In the genomic region with DNA sequence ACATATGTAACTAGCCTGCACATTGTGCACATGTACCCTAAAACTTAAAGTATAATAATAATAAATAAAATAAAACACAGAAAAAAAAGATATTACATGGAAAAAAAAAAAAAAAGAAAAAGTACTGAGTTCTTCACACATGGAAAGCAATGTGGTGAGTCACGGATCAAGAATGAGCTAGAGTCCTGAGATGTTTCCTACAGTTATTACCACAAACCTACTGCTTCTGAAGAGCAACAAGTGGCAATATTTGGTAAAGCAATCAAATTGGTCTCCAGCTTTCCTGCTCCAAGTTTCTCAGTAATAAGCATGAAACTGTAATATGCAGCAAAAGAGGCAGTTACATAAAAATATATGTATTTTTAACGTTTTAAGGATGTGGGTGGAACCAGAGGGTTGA, we compare ENCODE assay signal across 18 cellular contexts.
A peak's percentile ranks its signal among the peaks of the same experiment; 100 is the strongest.
DNase-seq lines count a peak whose midpoint lies in the region; ATAC-seq and TF ChIP-seq lines count a peak whose summit lies in the region.
"Had no signal": no experiment of that assay in that cellular context is flagged by ENCODE, and none has a peak within 500 bp of the region (broad histone marks: within the 10 kb centered on the region; RNA-seq: fewer than 3 reads in every experiment).

No MANE protein-coding gene starts in this region.

- H3K27me3 Mint-ChIP-seq in HFFc6 (ENCODE audit: insufficient read depth) = peaks cover 4% of the 10 kb centered on the region; the same call in 1 of the 2 replicates
- peaks cover 14% of the 10 kb centered on the region for H3K27me3 Mint-ChIP-seq in progenitor cell of endocrine pancreas
- H3K27me3 Mint-ChIP-seq: activated CD4-positive, alpha-beta T cell treated with anti-CD3 and anti-CD28 coated beads, Interleukin-2, amount 10 ng/mL, durations not matched to agents 24 days and 14 days had no signal

- H3K4me1 Mint-ChIP-seq in HFFc6 (ENCODE audit: low read depth) (peaks cover 9% of the 10 kb centered on the region), progenitor cell of endocrine pancreas (ENCODE audit: low read depth) (no peaks in the 10 kb centered on the region)
- H3K4me1 Mint-ChIP-seq: activated CD4-positive, alpha-beta T cell treated with anti-CD3 and anti-CD28 coated beads, Interleukin-2, amount 10 ng/mL, durations not matched to agents 24 days and 14 days had no signal

- no peak overlapping the region for H3K27ac Mint-ChIP-seq in HFFc6
- no peak overlapping the region for H3K27ac Mint-ChIP-seq in progenitor cell of endocrine pancreas
- H3K27ac Mint-ChIP-seq: activated CD4-positive, alpha-beta T cell treated with anti-CD3 and anti-CD28 coated beads, Interleukin-2, amount 10 ng/mL, durations not matched to agents 24 days and 14 days; activated T-cell treated with anti-CD3 and anti-CD28 coated beads, Interleukin-2, amount 50 U/mL, for 72 hours; T-helper 1 cell treated with Interleukin-12 subunit alpha and Interleukin-12 subunit beta and Interleukin-4 antibody, amounts not matched to agents 30 μg/mL and 1 μg/mL, for 36 hours had no signal

- H3K4me3 Mint-ChIP-seq in HFFc6 = no peak overlapping the region
- no peak overlapping the region for H3K4me3 Mint-ChIP-seq in progenitor cell of endocrine pancreas (ENCODE audit: low read depth)
- H3K4me3 Mint-ChIP-seq: activated CD4-positive, alpha-beta T cell treated with anti-CD3 and anti-CD28 coated beads, Interleukin-2, amount 10 ng/mL, durations not matched to agents 24 days and 14 days; activated T-cell treated with anti-CD3 and anti-CD28 coated beads, Interleukin-2, amount 50 U/mL, for 72 hours; T-helper 1 cell treated with Interleukin-12 subunit alpha and Interleukin-12 subunit beta and Interleukin-4 antibody, amounts not matched to agents 30 μg/mL and 1 μg/mL, for 36 hours had no signal

- ATAC-seq in foreskin keratinocyte = peak; percentile 29
- ATAC-seq in heart right ventricle = no peak
- ATAC-seq in right lobe of liver = no peak
- ATAC-seq: activated T-cell treated with anti-CD3 and anti-CD28 coated beads, Interleukin-2, amount 50 U/mL, for 72 hours; gastrocnemius medialis; HCT116; Panc1 had no signal

- intact Hi-C loops in heart right ventricle (cut with DNase I) (no loop called here), right lobe of liver (cut with DNase I) (no loop called here)

- TF ChIP-seq CTCF in HFFc6 (IDR thresholded peaks at IDR 0.05) (peak; percentile 40), astrocyte of the cerebellum (IDR thresholded peaks at IDR 0.05; ENCODE audit: low read depth, low read length, missing control alignments) (peak; percentile 14), foreskin keratinocyte (conservative IDR thresholded peaks at IDR 0.05) (no peak), progenitor cell of endocrine pancreas (IDR thresholded peaks at IDR 0.05; ENCODE audit: unreplicated experiment) (no peak), heart right ventricle (IDR thresholded peaks at IDR 0.05) (no peak), right lobe of liver (IDR thresholded peaks at IDR 0.05) (no peak)

- no peak overlapping the region for H3K27ac ChIP-seq in foreskin keratinocyte
- no peak overlapping the region for H3K27ac ChIP-seq in heart right ventricle
- no peak overlapping the region for H3K27ac ChIP-seq in right lobe of liver
- H3K27ac ChIP-seq: gastrocnemius medialis, ovary had no signal

- DNase-seq in AG08395 (ENCODE audit: low spot score) = peak; percentile 90
- DNase-seq in HFFc6 = peak; percentile 88
- DNase-seq in astrocyte of the cerebellum (ENCODE audit: low read depth) = peak; percentile 86
- peak in 1 of 2 donors; percentile 37 for DNase-seq in foreskin keratinocyte
- DNase-seq in progenitor cell of endocrine pancreas (ENCODE audit: low spot score, unreplicated experiment) = no peak
- no peak for DNase-seq in heart right ventricle
- DNase-seq in stimulated activated naive CD4-positive, alpha-beta T cell treated with Interleukin-2 at 50 U/mL for 16 hours (lab: John Stamatoyannopoulos, UW) = no peak
- DNase-seq in right lobe of liver = no peak
- DNase-seq: activated CD4-positive, alpha-beta T cell treated with anti-CD3 and anti-CD28 coated beads, Interleukin-2, amount 10 ng/mL, durations not matched to agents 24 days and 14 days; activated T-cell treated with anti-CD3 and anti-CD28 coated beads, Interleukin-2, amount 50 U/mL, for 72 hours; gastrocnemius medialis; NCI-H187; NCI-H526; ovary; stimulated activated CD4-positive, alpha-beta T cell treated with anti-CD3 and anti-CD28 coated beads, Interleukin-12 subunit alpha, Interleukin-12 subunit beta, amount 100 ng/mL, for 4 hours had no signal

- H3K4me1 ChIP-seq in foreskin keratinocyte (no peaks in the 10 kb centered on the region), heart right ventricle (no peaks in the 10 kb centered on the region), right lobe of liver (no peaks in the 10 kb centered on the region)
- H3K4me1 ChIP-seq: gastrocnemius medialis had no signal

- no peak overlapping the region for H3K4me3 ChIP-seq in astrocyte of the cerebellum (ENCODE audit: low read depth, low read length)
- no peak overlapping the region for H3K4me3 ChIP-seq in heart right ventricle
- H3K4me3 ChIP-seq in right lobe of liver = no peak overlapping the region
- H3K4me3 ChIP-seq: gastrocnemius medialis, ovary had no signal

- H3K27me3 ChIP-seq in foreskin keratinocyte (no peaks in the 10 kb centered on the region), heart right ventricle (peaks cover 0 to 3% (median 0%) of the 10 kb centered on the region in 7 donors), right lobe of liver (no peaks in the 10 kb centered on the region)
- H3K27me3 ChIP-seq: gastrocnemius medialis, ovary had no signal

- 69 to 80% methylated on average over 2 of the region's 2 CpGs for WGBS in heart right ventricle, 2 donors
- 63% methylated on average over 2 of the region's 2 CpGs for WGBS in right lobe of liver (ENCODE audit: insufficient coverage, low coverage, low lambda C conversion rate, missing lambda C conversion rate)

- in situ Hi-C loops in astrocyte of the cerebellum (cut with HindIII; ENCODE audit: low sequenced_read_pairs) = no loop called here

- H3K9me3 ChIP-seq in heart right ventricle = no peaks in the 10 kb centered on the region
- no peaks in the 10 kb centered on the region for H3K9me3 ChIP-seq in right lobe of liver
- H3K9me3 ChIP-seq: gastrocnemius medialis, ovary had no signal

- TF ChIP-seq POLR2A in right lobe of liver (IDR thresholded peaks at IDR 0.05) = no peak

- no peaks in the 10 kb centered on the region for H3K36me3 Mint-ChIP-seq in HFFc6 (ENCODE audit: low read depth)
- H3K36me3 Mint-ChIP-seq in progenitor cell of endocrine pancreas (ENCODE audit: insufficient read depth) = no peaks in the 10 kb centered on the region

- no peaks in the 10 kb centered on the region for H3K36me3 ChIP-seq in heart right ventricle
- H3K36me3 ChIP-seq in right lobe of liver = no peaks in the 10 kb centered on the region
- H3K36me3 ChIP-seq: gastrocnemius medialis, ovary had no signal

- H3K9me3 Mint-ChIP-seq in HFFc6 (no peaks in the 10 kb centered on the region), progenitor cell of endocrine pancreas (ENCODE audit: low read depth) (no peaks in the 10 kb centered on the region)
- H3K9me3 Mint-ChIP-seq: activated CD4-positive, alpha-beta T cell treated with anti-CD3 and anti-CD28 coated beads, Interleukin-2, amount 10 ng/mL, durations not matched to agents 24 days and 14 days had no signal

Comparison
In these comparisons a context has a peak if more than half of its experiments do, and no peak if none do; other contexts are left out.
1. DNase-seq: peak in AG08395 (single experiment), HFFc6 (single experiment) and astrocyte of the cerebellum (single experiment); none in progenitor cell of endocrine pancreas (single experiment), heart right ventricle (0 of 2), stimulated activated naive CD4-positive, alpha-beta T cell treated with Interleukin-2 at 50 U/mL for 16 hours (single experiment) and right lobe of liver (0 of 3).
2. CTCF ChIP-seq: peak in HFFc6 (single experiment) and astrocyte of the cerebellum (single experiment); none in foreskin keratinocyte (single experiment), progenitor cell of endocrine pancreas (single experiment), heart right ventricle (0 of 9) and right lobe of liver (0 of 4).